ENCODE assay signal across 14 cellular contexts in the genomic region with DNA sequence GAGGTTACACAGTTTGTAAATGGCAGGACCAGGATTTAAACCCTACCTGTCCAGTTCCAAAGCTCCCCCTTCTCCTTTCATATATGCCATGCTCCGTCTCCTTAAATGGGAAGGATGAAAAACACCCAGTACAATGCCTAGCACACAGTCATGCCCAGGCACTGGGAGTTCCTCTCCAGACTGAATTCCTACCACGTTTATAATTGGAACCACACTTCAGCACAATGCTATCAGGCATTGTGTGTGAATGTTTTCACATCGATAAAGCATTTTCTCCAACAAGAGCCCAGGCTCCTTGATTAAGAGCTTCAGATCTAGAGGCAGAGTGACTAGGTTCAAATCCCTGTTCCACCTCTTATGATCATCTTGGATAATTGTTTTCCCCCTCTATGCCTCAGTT. TPM values are rescaled to one million over a fixed set of nuclear protein-coding genes. Genes with fewer than 3 reads are reported as not detected.
DNase-seq lines count a peak whose midpoint lies in the region; ATAC-seq and TF ChIP-seq lines count a peak whose summit lies in the region.
"Had no signal": no experiment of that assay in that cellular context is flagged by ENCODE, and none has a peak within 500 bp of the region (broad histone marks: within the 10 kb centered on the region; RNA-seq: fewer than 3 reads in every experiment).

No MANE protein-coding gene starts in this region.

- H3K36me3 Mint-ChIP-seq in WTC11, result no peaks in the 10 kb centered on the region; the same call in 1 of the 2 replicates
- H3K36me3 Mint-ChIP-seq in stimulated activated effector memory CD8-positive, alpha-beta T cell treated with anti-CD3 and anti-CD28 coated beads, Interleukin-12 subunit alpha, Interleukin-12 subunit beta, amount 100 ng/mL, for 72 hours, result no peaks in the 10 kb centered on the region
- H3K36me3 Mint-ChIP-seq: activated naive CD8-positive, alpha-beta T cell treated with anti-CD3 and anti-CD28 coated beads, Interleukin-2, amount 10 ng/mL, durations not matched to agents 7 days and 5 days had no signal

- H3K27me3 Mint-ChIP-seq in WTC11 (ENCODE audit: low read depth), result peaks cover 7% of the 10 kb centered on the region

- no peaks in the 10 kb centered on the region for H3K36me3 ChIP-seq in gastrocnemius medialis
- H3K36me3 ChIP-seq in PC-3 (ENCODE audit: low read depth, low read length), result no peaks in the 10 kb centered on the region

- H3K4me3 ChIP-seq in right cardiac atrium (ENCODE audit: low read length) (peak overlapping the region; percentile 87), gastrocnemius medialis (peak overlapping the region in 3 of 4 donors; percentile 17 to 88 (median 87)), PC-3 (ENCODE audit: low read length) (no peak overlapping the region)

- H3K27ac ChIP-seq in right cardiac atrium (ENCODE audit: low read length), result peak overlapping the region; percentile 60
- H3K27ac ChIP-seq in gastrocnemius medialis, result peak overlapping the region; percentile 94 to 99 (median 99)
- H3K27ac ChIP-seq in PC-3 (ENCODE audit: low read length), result no peak overlapping the region

- H3K9ac ChIP-seq in PC-3 (ENCODE audit: low read length), result no peak overlapping the region

- no peak overlapping the region for H2AFZ ChIP-seq in PC-3 (ENCODE audit: low read length)

- H3K4me1 Mint-ChIP-seq in WTC11, result peaks cover 67% of the 10 kb centered on the region
- H3K4me1 Mint-ChIP-seq in stimulated activated effector memory CD8-positive, alpha-beta T cell treated with anti-CD3 and anti-CD28 coated beads, Interleukin-12 subunit alpha, Interleukin-12 subunit beta, amount 100 ng/mL, for 72 hours, result peaks cover 14% of the 10 kb centered on the region

- H4K20me1 ChIP-seq in PC-3 (ENCODE audit: low read length), result no peaks in the 10 kb centered on the region

- no peak overlapping the region for H3K4me2 ChIP-seq in PC-3 (ENCODE audit: low read length)

- H3K79me2 ChIP-seq in PC-3 (ENCODE audit: low read length), result peaks cover 21% of the 10 kb centered on the region

- no peak for ATAC-seq in WTC11
- peak; percentile 9 to 11 for ATAC-seq in right cardiac atrium
- ATAC-seq in gastrocnemius medialis, result no peak
- ATAC-seq in PC-3, result no peak
- ATAC-seq in GM21360 (IDR thresholded peaks at IDR 0.05; ENCODE audit: unreplicated experiment), result no peak
- no peak for ATAC-seq in stimulated activated effector memory CD8-positive, alpha-beta T cell treated with anti-CD3 and anti-CD28 coated beads, Interleukin-12 subunit alpha, Interleukin-12 subunit beta, amount 100 ng/mL, for 72 hours
- ATAC-seq: activated T-cell treated with anti-CD3 and anti-CD28 coated beads, Interleukin-2, amount 50 U/mL, for 4 hours had no signal

- no peak for TF ChIP-seq CTCF in WTC11 (IDR thresholded peaks at IDR 0.05)
- TF ChIP-seq CTCF in gastrocnemius medialis (IDR thresholded peaks at IDR 0.05 in 4 of 5, conservative IDR thresholded peaks at IDR 0.05 in 1 of 5), result no peak
- TF ChIP-seq CTCF in PC-3 (conservative IDR thresholded peaks at IDR 0.05; ENCODE audit: low read depth, low read length), result no peak

- intact Hi-C loops in right cardiac atrium (cut with DNase I) (no loop called here), gastrocnemius medialis (cut with DNase I; ENCODE audit: low total_unique reads) (loop anchor here (5.0 kb wide), 1 partner anchor 161 kb away; the partner anchor contains the start of gene TCP11L2), PC-3 (cut with micrococcal nuclease) (no loop called here)

- peak overlapping the region; percentile 39; the same call in 1 of the 2 replicates for H3K4me3 Mint-ChIP-seq in WTC11
- H3K4me3 Mint-ChIP-seq in stimulated activated effector memory CD8-positive, alpha-beta T cell treated with anti-CD3 and anti-CD28 coated beads, Interleukin-12 subunit alpha, Interleukin-12 subunit beta, amount 100 ng/mL, for 72 hours, result no peak overlapping the region
- H3K4me3 Mint-ChIP-seq: activated CD4-positive, alpha-beta T cell treated with anti-CD3 and anti-CD28 coated beads, Interleukin-2, amount 10 ng/mL, durations not matched to agents 7 days and 5 days; activated naive CD8-positive, alpha-beta T cell treated with anti-CD3 and anti-CD28 coated beads, Interleukin-2, amount 10 ng/mL, durations not matched to agents 7 days and 5 days; activated T-cell treated with anti-CD3 and anti-CD28 coated beads, Interleukin-2, amount 50 U/mL, for 4 hours; stimulated activated naive CD8-positive, alpha-beta T cell treated with anti-CD3 and anti-CD28 coated beads, Interleukin-15, Interleukin-2, amounts not matched to agents 100 ng/mL and 50 ng/mL, for 24 hours had no signal

- POLR2A ChIA-PET in WTC11 (lab: Charles Lee), result interaction anchor here (0.6 kb wide), 1 partner anchor 772 kb away, joined by 3 read pairs; no protein-coding TSS in a partner anchor
- POLR2A ChIA-PET in PC-3 (lab: Charles Lee; ENCODE audit: unreplicated experiment), result no interaction called here

- no peaks in the 10 kb centered on the region for H3F3A ChIP-seq in PC-3 (ENCODE audit: low read length, unreplicated experiment)

- DNase-seq in GM03348 (ENCODE audit: low spot score) (peak; percentile 42), WTC11 (ENCODE audit: low spot score) (no peak), right cardiac atrium (no peak), gastrocnemius medialis (no peak), PC-3 (no peak), middle frontal gyrus (ENCODE audit: extremely low spot score, low spot score) (no peak)
- DNase-seq in stimulated activated effector memory CD8-positive, alpha-beta T cell treated with anti-CD3 and anti-CD28 coated beads, Interleukin-12 subunit alpha, Interleukin-12 subunit beta, amount 100 ng/mL, for 72 hours (ENCODE audit: low spot score in 2 of 2), result no peak
- DNase-seq: activated CD4-positive, alpha-beta T cell treated with anti-CD3 and anti-CD28 coated beads, Interleukin-2, amount 10 ng/mL, durations not matched to agents 7 days and 5 days; activated naive CD8-positive, alpha-beta T cell treated with anti-CD3 and anti-CD28 coated beads, Interleukin-2, amount 10 ng/mL, durations not matched to agents 7 days and 5 days; activated T-cell treated with anti-CD3 and anti-CD28 coated beads, Interleukin-2, amount 50 U/mL, for 4 hours; DMS53; NCI-H2029 treated with DMSO at 0.1 percent for 48 hours had no signal

- no peak for TF ChIP-seq POLR2A in gastrocnemius medialis (IDR thresholded peaks at IDR 0.05)

- H3K9me3 ChIP-seq in right cardiac atrium (ENCODE audit: control insufficient read depth, low read length), result no peaks in the 10 kb centered on the region
- H3K9me3 ChIP-seq in gastrocnemius medialis, result no peaks in the 10 kb centered on the region
- no peaks in the 10 kb centered on the region for H3K9me3 ChIP-seq in PC-3 (ENCODE audit: low read length)

- 35% methylated on average over 3 of the region's 3 CpGs for WGBS in right cardiac atrium

- H3K27me3 ChIP-seq in right cardiac atrium (ENCODE audit: control insufficient read depth, insufficient read depth), result no peaks in the 10 kb centered on the region
- no peaks in the 10 kb centered on the region for H3K27me3 ChIP-seq in gastrocnemius medialis
- H3K27me3 ChIP-seq in PC-3 (ENCODE audit: low read length), result no peaks in the 10 kb centered on the region

- CTCF ChIA-PET in WTC11 (lab: Charles Lee) (interaction anchor here (0.6 to 1.5 kb wide), 3 partner anchors 83 to 721 kb away, joined by 3 to 6 read pairs (median 5); no protein-coding TSS in a partner anchor), PC-3 (lab: Charles Lee) (no interaction called here)

- H3K4me1 ChIP-seq in right cardiac atrium (ENCODE audit: control insufficient read depth, insufficient read depth, low read length) (peaks cover 8% of the 10 kb centered on the region), gastrocnemius medialis (peaks cover 51 to 66% of the 10 kb centered on the region in 2 donors), PC-3 (ENCODE audit: insufficient read depth, low read length) (peaks cover 19% of the 10 kb centered on the region)

- H3K9me3 Mint-ChIP-seq in WTC11, result no peaks in the 10 kb centered on the region
- H3K9me3 Mint-ChIP-seq in stimulated activated effector memory CD8-positive, alpha-beta T cell treated with anti-CD3 and anti-CD28 coated beads, Interleukin-12 subunit alpha, Interleukin-12 subunit beta, amount 100 ng/mL, for 72 hours, result no peaks in the 10 kb centered on the region
- H3K9me3 Mint-ChIP-seq: activated CD4-positive, alpha-beta T cell treated with anti-CD3 and anti-CD28 coated beads, Interleukin-2, amount 10 ng/mL, durations not matched to agents 7 days and 5 days; activated naive CD8-positive, alpha-beta T cell treated with anti-CD3 and anti-CD28 coated beads, Interleukin-2, amount 10 ng/mL, durations not matched to agents 7 days and 5 days; activated T-cell treated with anti-CD3 and anti-CD28 coated beads, Interleukin-2, amount 50 U/mL, for 4 hours; stimulated activated naive CD8-positive, alpha-beta T cell treated with anti-CD3 and anti-CD28 coated beads, Interleukin-15, Interleukin-2, amounts not matched to agents 100 ng/mL and 50 ng/mL, for 24 hours had no signal

- peak overlapping the region; percentile 92 for H3K27ac Mint-ChIP-seq in WTC11
- no peak overlapping the region for H3K27ac Mint-ChIP-seq in stimulated activated effector memory CD8-positive, alpha-beta T cell treated with anti-CD3 and anti-CD28 coated beads, Interleukin-12 subunit alpha, Interleukin-12 subunit beta, amount 100 ng/mL, for 72 hours
- H3K27ac Mint-ChIP-seq: activated CD4-positive, alpha-beta T cell treated with anti-CD3 and anti-CD28 coated beads, Interleukin-2, amount 10 ng/mL, durations not matched to agents 7 days and 5 days; activated naive CD8-positive, alpha-beta T cell treated with anti-CD3 and anti-CD28 coated beads, Interleukin-2, amount 10 ng/mL, durations not matched to agents 7 days and 5 days; stimulated activated naive CD8-positive, alpha-beta T cell treated with anti-CD3 and anti-CD28 coated beads, Interleukin-15, Interleukin-2, amounts not matched to agents 100 ng/mL and 50 ng/mL, for 24 hours had no signal

- no TSS peak for BruUV-seq in PC-3 (replicated peaks; lab: Mats Ljungman, UMichigan)

- H3K9me2 ChIP-seq in PC-3 (replicated peaks; ENCODE audit: low read length), result no peaks in the 10 kb centered on the region

- in situ Hi-C loops in gastrocnemius medialis (cut with MboI; ENCODE audit: low sequenced_read_pairs in 4 of 4), result loop anchor here (5.0 to 25.0 kb wide), 3 partner anchors 329 to 729 kb away; no protein-coding TSS in a partner anchor

TF ChIP-seq in WTC11, 78 proteins besides CTCF, POLR2A, EP300 and RAD21 (continues in another document):
- no peak for TF ChIP-seq IRF2 (CRISPR knock-in tag; IDR thresholded peaks at IDR 0.05; ENCODE audit: borderline replicate concordance, low read depth)

RNA-seq across cellular contexts. Expression of gene NUAK1, which starts 2.7 kb away (rescaled TPM):
- total RNA-seq in WTC11 (2021), result 10.3 to 15.9 TPM (median 12.3 TPM) in 3 replicates
- total RNA-seq in right cardiac atrium, result 10 to 100 TPM; 20.1 to 30.2 (median 23.7) TPM
- polyA plus RNA-seq in right cardiac atrium, result 10.0 TPM
- 10 to 100 TPM; 18.9 to 34.5 (median 29.1) TPM for total RNA-seq in gastrocnemius medialis
- total RNA-seq in PC-3 (2014; rRNA removed), result 9.8 and 11.0 TPM in 2 replicates
- total RNA-seq: activated CD4-positive, alpha-beta T cell treated with anti-CD3 and anti-CD28 coated beads, Interleukin-2, amount 10 ng/mL, durations not matched to agents 7 days and 5 days; activated naive CD8-positive, alpha-beta T cell treated with anti-CD3 and anti-CD28 coated beads, Interleukin-2, amount 10 ng/mL, durations not matched to agents 7 days and 5 days had no signal

Comparison
In these comparisons a context has a peak if more than half of its experiments do, and no peak if none do; other contexts are left out.
1. ATAC-seq: peak in right cardiac atrium (2 of 2); none in WTC11 (single experiment), gastrocnemius medialis (0 of 2), PC-3 (single experiment), GM21360 (single experiment) and stimulated activated effector memory CD8-positive, alpha-beta T cell treated with anti-CD3 and anti-CD28 coated beads, Interleukin-12 subunit alpha, Interleukin-12 subunit beta, amount 100 ng/mL, for 72 hours (single experiment).